16 cellular contexts compared by ENCODE assay signal in genomic region chrX:4831574-4831973, GRCh38.
DNase-seq lines count a peak whose midpoint lies in the region; ATAC-seq, FAIRE-seq and TF ChIP-seq lines count a peak whose summit lies in the region.
"Had no signal": no experiment of that assay in that cellular context is flagged by ENCODE, and none has a peak within 500 bp of the region (broad histone marks: within the 10 kb centered on the region; RNA-seq: fewer than 3 reads in every experiment).

No MANE protein-coding gene starts in this region.

- no peak overlapping the region for H3K18ac ChIP-seq in IMR-90 (ENCODE audit: low read depth, low read length)

- H3K14ac ChIP-seq in IMR-90 (replicated peaks; ENCODE audit: low read depth, low read length) = no peak overlapping the region

- TF ChIP-seq RAD21 in IMR-90 (IDR thresholded peaks at IDR 0.05; ENCODE audit: low read length) = no peak

- H3K9me2 ChIP-seq in hepatocyte (replicated peaks; ENCODE audit: insufficient read depth) = no peaks in the 10 kb centered on the region

- H3K9me3 Mint-ChIP-seq in activated CD8-positive, alpha-beta T cell treated with anti-CD3 and anti-CD28 coated beads, Interleukin-2, amount 10 ng/mL, durations not matched to agents 7 days and 5 days (ENCODE audit: insufficient read depth) = peaks cover 5% of the 10 kb centered on the region
- peaks cover 4% of the 10 kb centered on the region for H3K9me3 Mint-ChIP-seq in stimulated activated effector memory CD8-positive, alpha-beta T cell treated with anti-CD3 and anti-CD28 coated beads, Interleukin-12 subunit alpha, Interleukin-12 subunit beta, amount 100 ng/mL, for 72 hours

- no peaks in the 10 kb centered on the region for H3K27me3 ChIP-seq in IMR-90 (ENCODE audit: control insufficient read depth, insufficient read depth, low read length)
- H3K27me3 ChIP-seq in Panc1 (ENCODE audit: control insufficient read depth, insufficient read depth, low read length) = no peaks in the 10 kb centered on the region
- H3K27me3 ChIP-seq in hepatocyte = no peaks in the 10 kb centered on the region
- no peaks in the 10 kb centered on the region for H3K27me3 ChIP-seq in small intestine (ENCODE audit: control insufficient read depth in 2 of 2, insufficient read depth in 2 of 2, low read length in 2 of 2)
- no peaks in the 10 kb centered on the region for H3K27me3 ChIP-seq in osteoblast (ENCODE audit: insufficient read depth, low read length)
- H3K27me3 ChIP-seq: BLaER1 had no signal

- H2AFZ ChIP-seq in IMR-90 (replicated peaks; ENCODE audit: low read length, poor library complexity) (no peak overlapping the region), hepatocyte (no peak overlapping the region), osteoblast (ENCODE audit: low read length) (no peak overlapping the region)

- no peak overlapping the region for H2AK5ac ChIP-seq in IMR-90 (ENCODE audit: low read depth, low read length)

- CTCF ChIA-PET in IMR-90 (lab: Yijun Ruan, JAX) = no interaction called here
- CTCF ChIA-PET in Panc1 (lab: Charles Lee) = no interaction called here
- CTCF ChIA-PET in activated CD8-positive, alpha-beta T cell treated with anti-CD3 and anti-CD28 coated beads, Interleukin-2, amount 10 ng/mL, durations not matched to agents 7 days and 5 days (lab: Charles Lee) = no interaction called here

- H3K27ac Mint-ChIP-seq in activated CD8-positive, alpha-beta T cell treated with anti-CD3 and anti-CD28 coated beads, Interleukin-2, amount 10 ng/mL, durations not matched to agents 7 days and 5 days = no peak overlapping the region
- no peak overlapping the region for H3K27ac Mint-ChIP-seq in stimulated activated effector memory CD8-positive, alpha-beta T cell treated with anti-CD3 and anti-CD28 coated beads, Interleukin-12 subunit alpha, Interleukin-12 subunit beta, amount 100 ng/mL, for 72 hours
- H3K27ac Mint-ChIP-seq: CD4-positive, alpha-beta memory T cell; H9 had no signal

- no peaks in the 10 kb centered on the region for H3K36me3 ChIP-seq in IMR-90 (ENCODE audit: control insufficient read depth, insufficient read depth, low read length)
- H3K36me3 ChIP-seq in Panc1 (ENCODE audit: control insufficient read depth, insufficient read depth, low read length) = no peaks in the 10 kb centered on the region
- no peaks in the 10 kb centered on the region for H3K36me3 ChIP-seq in hepatocyte (replicated peaks; ENCODE audit: insufficient read depth, low read depth)
- no peaks in the 10 kb centered on the region for H3K36me3 ChIP-seq in small intestine (ENCODE audit: control insufficient read depth in 2 of 2, insufficient read depth in 2 of 2, low read length in 2 of 2)
- no peaks in the 10 kb centered on the region for H3K36me3 ChIP-seq in osteoblast (ENCODE audit: insufficient read depth, low read length)
- H3K36me3 ChIP-seq: BLaER1 had no signal

- no peak overlapping the region for H2BK15ac ChIP-seq in IMR-90 (ENCODE audit: low read depth, low read length)

- H3K23ac ChIP-seq in IMR-90 (ENCODE audit: low read depth, low read length) = no peak overlapping the region

- H3K4me3 ChIP-seq in IMR-90 (ENCODE audit: insufficient read depth, low read depth, low read length) = no peak overlapping the region
- H3K4me3 ChIP-seq in Panc1 (ENCODE audit: low read depth in 2 of 2, low read length in 2 of 2) = no peak overlapping the region
- no peak overlapping the region for H3K4me3 ChIP-seq in hepatocyte
- no peak overlapping the region for H3K4me3 ChIP-seq in small intestine (ENCODE audit: low read depth in 1 of 2, low read length in 2 of 2)
- no peak overlapping the region for H3K4me3 ChIP-seq in osteoblast (ENCODE audit: insufficient read depth, low read length)
- H3K4me3 ChIP-seq: BLaER1, GM12878 had no signal

- H3K9me1 ChIP-seq in IMR-90 (ENCODE audit: insufficient read depth, low read length) = no peaks in the 10 kb centered on the region

- no peak overlapping the region for H2BK5ac ChIP-seq in IMR-90 (ENCODE audit: low read depth, low read length, poor library complexity, severe bottlenecking)

- TF ChIP-seq POLR2A in IMR-90 (IDR thresholded peaks at IDR 0.05; ENCODE audit: low read depth, low read length) = no peak

- H4K8ac ChIP-seq in IMR-90 (ENCODE audit: low read depth in 2 of 2, low read length in 2 of 2) = no peak overlapping the region

- dilution Hi-C loops in IMR-90 (cut with HindIII; ENCODE audit: low sequenced_read_pairs, unreplicated experiment) = no loop called here

- H3K56ac ChIP-seq in IMR-90 (ENCODE audit: extremely low read depth, insufficient read depth, low read length) = no peak overlapping the region

- H4K20me1 ChIP-seq in IMR-90 (ENCODE audit: insufficient read depth, low read length) = no peaks in the 10 kb centered on the region
- H4K20me1 ChIP-seq in hepatocyte (ENCODE audit: insufficient read depth, poor library complexity, severe bottlenecking) = no peaks in the 10 kb centered on the region
- H4K20me1 ChIP-seq in osteoblast (ENCODE audit: insufficient read depth, low read length) = no peaks in the 10 kb centered on the region
- H4K20me1 ChIP-seq: BLaER1 had no signal

- no peaks in the 10 kb centered on the region for H3K79me2 ChIP-seq in hepatocyte
- H3K79me2 ChIP-seq in osteoblast (ENCODE audit: insufficient read depth, low read length) = no peaks in the 10 kb centered on the region

- H4K91ac ChIP-seq in IMR-90 (ENCODE audit: insufficient read depth, low read depth, low read length) = no peak overlapping the region

- no peak overlapping the region for H3K4me3 Mint-ChIP-seq in activated CD8-positive, alpha-beta T cell treated with anti-CD3 and anti-CD28 coated beads, Interleukin-2, amount 10 ng/mL, durations not matched to agents 7 days and 5 days
- no peak overlapping the region for H3K4me3 Mint-ChIP-seq in stimulated activated effector memory CD8-positive, alpha-beta T cell treated with anti-CD3 and anti-CD28 coated beads, Interleukin-12 subunit alpha, Interleukin-12 subunit beta, amount 100 ng/mL, for 72 hours
- H3K4me3 Mint-ChIP-seq: CD14-positive monocyte; CD4-positive, alpha-beta memory T cell; H9 had no signal

- H3K27ac ChIP-seq in IMR-90 (ENCODE audit: insufficient read depth, low read length) (no peak overlapping the region), Panc1 (ENCODE audit: low read length) (peak overlapping the region; percentile 48; the same call in 1 of the 2 replicates), hepatocyte (peak overlapping the region; percentile 80), small intestine (ENCODE audit: low read depth in 1 of 2, low read length in 1 of 2) (no peak overlapping the region), osteoblast (ENCODE audit: low read depth, low read length) (no peak overlapping the region)
- H3K27ac ChIP-seq: BLaER1 had no signal

- H2AK9ac ChIP-seq in IMR-90 (replicated peaks; ENCODE audit: low read depth, low read length, poor library complexity) = no peak overlapping the region

- no peak overlapping the region for H3K4ac ChIP-seq in IMR-90 (ENCODE audit: low read depth, low read length)

- BruUV-seq in IMR-90 (replicated peaks; lab: Mats Ljungman, UMichigan) = no TSS peak
- no TSS peak for BruUV-seq in Panc1 (replicated peaks; lab: Mats Ljungman, UMichigan)

- ATAC-seq in IMR-90 (ENCODE audit: low read depth) (no peak), Panc1 (no peak)
- no peak for ATAC-seq in activated CD8-positive, alpha-beta T cell treated with anti-CD3 and anti-CD28 coated beads, Interleukin-2, amount 10 ng/mL, durations not matched to agents 7 days and 5 days
- no peak for ATAC-seq in stimulated activated effector memory CD8-positive, alpha-beta T cell treated with anti-CD3 and anti-CD28 coated beads, Interleukin-12 subunit alpha, Interleukin-12 subunit beta, amount 100 ng/mL, for 72 hours
- ATAC-seq: GM12878 had no signal

- H3K4me1 Mint-ChIP-seq in activated CD8-positive, alpha-beta T cell treated with anti-CD3 and anti-CD28 coated beads, Interleukin-2, amount 10 ng/mL, durations not matched to agents 7 days and 5 days (ENCODE audit: low read depth) = no peaks in the 10 kb centered on the region
- H3K4me1 Mint-ChIP-seq in stimulated activated effector memory CD8-positive, alpha-beta T cell treated with anti-CD3 and anti-CD28 coated beads, Interleukin-12 subunit alpha, Interleukin-12 subunit beta, amount 100 ng/mL, for 72 hours = no peaks in the 10 kb centered on the region
- H3K4me1 Mint-ChIP-seq: CD14-positive monocyte; CD4-positive, alpha-beta memory T cell had no signal

- POLR2A ChIA-PET in IMR-90 (lab: Charles Lee; ENCODE audit: unreplicated experiment) = no interaction called here
- POLR2A ChIA-PET in Panc1 (lab: Charles Lee) = no interaction called here
- POLR2A ChIA-PET in activated CD8-positive, alpha-beta T cell treated with anti-CD3 and anti-CD28 coated beads, Interleukin-2, amount 10 ng/mL, durations not matched to agents 7 days and 5 days (lab: Charles Lee) = no interaction called here

- no peak overlapping the region for H3K4me2 ChIP-seq in IMR-90 (ENCODE audit: low read depth, low read length)
- H3K4me2 ChIP-seq in hepatocyte = no peak overlapping the region
- H3K4me2 ChIP-seq in osteoblast (ENCODE audit: insufficient read depth, low read length) = no peak overlapping the region
- H3K4me2 ChIP-seq: BLaER1 had no signal

- no peaks in the 10 kb centered on the region for H3K79me1 ChIP-seq in IMR-90 (ENCODE audit: low read depth in 1 of 2, low read length in 2 of 2)

- H4K5ac ChIP-seq in IMR-90 (ENCODE audit: low read depth, low read length) = no peak overlapping the region

- FAIRE-seq in small intestine (lab: Jason Lieb, UNC) = peak; percentile 83
- FAIRE-seq: A204.1, GM12878, H1 had no signal

- no peak overlapping the region for H2BK20ac ChIP-seq in IMR-90 (ENCODE audit: low read depth, low read length)

- no CpG with 5 or more reads among the region's 1 CpG for WGBS in IMR-90 (ENCODE audit: extremely low coverage in 2 of 2, insufficient read length in 1 of 2), 2 experiments
- WGBS in hepatocyte (ENCODE audit: low lambda C conversion rate, missing lambda C conversion rate) = 47% methylated on average over 1 of the region's 1 CpG
- 25 to 50% (median 46%) methylated on average over 1 of the region's 1 CpG for WGBS in small intestine, 3 donors

- no peak overlapping the region for H3K9ac ChIP-seq in IMR-90 (ENCODE audit: low read depth, low read length)
- H3K9ac ChIP-seq: BLaER1 had no signal

- H2BK120ac ChIP-seq in IMR-90 (ENCODE audit: low read depth, low read length) = no peak overlapping the region

- TF ChIP-seq CTCF in IMR-90 (conservative IDR thresholded peaks at IDR 0.05; ENCODE audit: low read depth, low read length) (no peak), Panc1 (IDR thresholded peaks at IDR 0.05) (no peak), hepatocyte (IDR thresholded peaks at IDR 0.05; ENCODE audit: poor library complexity) (no peak), osteoblast (IDR thresholded peaks at IDR 0.05; ENCODE audit: extremely low read depth, low read depth, low read length) (no peak)

- H3K27me3 Mint-ChIP-seq in activated CD8-positive, alpha-beta T cell treated with anti-CD3 and anti-CD28 coated beads, Interleukin-2, amount 10 ng/mL, durations not matched to agents 7 days and 5 days (ENCODE audit: low read depth) = no peaks in the 10 kb centered on the region
- H3K27me3 Mint-ChIP-seq: CD4-positive, alpha-beta memory T cell had no signal

- in situ Hi-C loops in IMR-90 (cut with MboI; ENCODE audit: low sequenced_read_pairs) (no loop called here), Panc1 (cut with HindIII; ENCODE audit: low pct_unique_long_range_greater_than_20kb, low sequenced_read_pairs) (no loop called here)

- intact Hi-C loops in IMR-90 (cut with micrococcal nuclease) = no loop called here
- intact Hi-C loops in Panc1 (cut with micrococcal nuclease; ENCODE audit: unreplicated experiment) = no loop called here

- H3K4me1 ChIP-seq in IMR-90 (ENCODE audit: control insufficient read depth, insufficient read depth, low read length) (no peaks in the 10 kb centered on the region), Panc1 (ENCODE audit: control insufficient read depth, insufficient read depth, low read length) (no peaks in the 10 kb centered on the region), hepatocyte (ENCODE audit: insufficient read depth) (peaks cover 5% of the 10 kb centered on the region), small intestine (ENCODE audit: control insufficient read depth in 2 of 2, insufficient read depth in 1 of 2, low read depth in 1 of 2, low read length in 1 of 2) (no peaks in the 10 kb centered on the region), osteoblast (ENCODE audit: insufficient read depth, low read length) (no peaks in the 10 kb centered on the region)
- H3K4me1 ChIP-seq: BLaER1 had no signal

- H3K9me3 ChIP-seq in IMR-90 (ENCODE audit: control insufficient read depth, insufficient read depth, low read length) (peaks cover 8% of the 10 kb centered on the region), Panc1 (ENCODE audit: control insufficient read depth, insufficient read depth, low read depth, low read length) (no peaks in the 10 kb centered on the region), hepatocyte (ENCODE audit: low read depth) (no peaks in the 10 kb centered on the region), small intestine (ENCODE audit: control insufficient read depth, low read depth) (no peaks in the 10 kb centered on the region), osteoblast (ENCODE audit: low read depth, low read length) (no peaks in the 10 kb centered on the region)
- H3K9me3 ChIP-seq: BLaER1 had no signal

- no peaks in the 10 kb centered on the region for H3K36me3 Mint-ChIP-seq in activated CD8-positive, alpha-beta T cell treated with anti-CD3 and anti-CD28 coated beads, Interleukin-2, amount 10 ng/mL, durations not matched to agents 7 days and 5 days (ENCODE audit: low read depth)
- H3K36me3 Mint-ChIP-seq in stimulated activated effector memory CD8-positive, alpha-beta T cell treated with anti-CD3 and anti-CD28 coated beads, Interleukin-12 subunit alpha, Interleukin-12 subunit beta, amount 100 ng/mL, for 72 hours = no peaks in the 10 kb centered on the region
- H3K36me3 Mint-ChIP-seq: CD14-positive monocyte; CD4-positive, alpha-beta memory T cell had no signal

- DNase-seq in IMR-90 = no peak
- no peak for DNase-seq in Panc1 (ENCODE audit: low read depth, low spot score)
- DNase-seq in hepatocyte (ENCODE audit: low spot score) = no peak
- no peak for DNase-seq in small intestine
- DNase-seq in activated CD8-positive, alpha-beta T cell treated with anti-CD3 and anti-CD28 coated beads, Interleukin-2, amount 10 ng/mL, durations not matched to agents 7 days and 5 days = no peak
- DNase-seq in stimulated activated effector memory CD8-positive, alpha-beta T cell treated with anti-CD3 and anti-CD28 coated beads, Interleukin-12 subunit alpha, Interleukin-12 subunit beta, amount 100 ng/mL, for 72 hours (ENCODE audit: low spot score in 2 of 2) = no peak
- DNase-seq in osteoblast (ENCODE audit: insufficient read length, low spot score, missing footprints) = no peak
- no peak for DNase-seq in T-helper 1 cell
- DNase-seq: CD4-positive, alpha-beta memory T cell; DMS79 treated with DMSO at 0.1 percent for 48 hours; H9 had no signal

Comparison
In these comparisons a context has a peak if more than half of its experiments do, and no peak if none do; other contexts are left out.
1. H3K27ac ChIP-seq: peak in Panc1 (single experiment) and hepatocyte (single experiment); none in IMR-90 (single experiment), small intestine (0 of 2) and osteoblast (single experiment).